ENCODE assay signal across 24 cellular contexts in the genomic region with DNA sequence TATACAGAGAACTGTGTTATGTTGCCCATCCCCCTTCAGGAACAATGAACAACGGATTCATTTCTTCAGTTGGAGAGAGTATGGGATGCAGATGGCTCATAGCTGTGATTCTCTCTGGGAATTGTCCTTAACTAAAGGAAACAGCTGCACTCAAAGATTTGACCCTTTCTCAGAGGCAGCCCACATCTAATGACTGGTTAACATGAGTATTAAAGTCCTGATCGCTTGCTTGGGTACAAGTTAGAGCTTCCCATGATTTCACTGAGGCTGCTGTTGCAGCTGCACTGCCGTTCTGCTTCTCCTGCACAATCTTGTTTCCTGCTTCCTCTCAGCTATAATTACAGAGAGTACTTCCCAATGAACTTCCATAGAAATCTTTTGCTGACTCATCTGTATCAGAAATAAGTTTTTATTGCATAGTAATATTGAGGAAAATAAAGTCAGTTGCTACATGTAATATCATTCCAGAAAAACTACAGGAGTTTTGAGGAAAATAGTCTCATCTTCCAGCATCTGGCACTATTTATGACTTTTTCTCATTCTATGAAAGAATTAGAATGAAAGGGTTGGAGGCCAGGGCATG. TPM values are rescaled to one million over a fixed set of nuclear protein-coding genes. Genes with fewer than 3 reads are reported as not detected.
DNase-seq lines count a peak whose midpoint lies in the region; ATAC-seq and TF ChIP-seq lines count a peak whose summit lies in the region.
"Had no signal": no experiment of that assay in that cellular context is flagged by ENCODE, and none has a peak within 500 bp of the region (broad histone marks: within the 10 kb centered on the region; RNA-seq: fewer than 3 reads in every experiment).

No MANE protein-coding gene starts in this region.

- no peaks in the 10 kb centered on the region for H3K4me1 ChIP-seq in transverse colon
- H3K4me1 ChIP-seq: ascending aorta, lower lobe of right lung had no signal

- ATAC-seq in Right ventricle myocardium superior (ENCODE audit: poor library complexity) (peak; percentile 59), left cardiac atrium (no peak), HG02970 (IDR thresholded peaks at IDR 0.05; ENCODE audit: low FRiP score, unreplicated experiment) (no peak)
- ATAC-seq: activated CD8-positive, alpha-beta T cell treated with anti-CD3 and anti-CD28 coated beads for 36 hours; lower lobe of right lung; stimulated activated memory B cell treated with anti-CD40 and anti-IgM and Interleukin-4, amounts not matched to agents 10 μg/mL and 1 μg/mL and 100 μg/mL, for 72 hours had no signal

- 32 to 41% methylated on average over 3 of the region's 3 CpGs for WGBS in transverse colon (ENCODE audit: low coverage in 1 of 2), 2 donors

- DNase-seq in Right ventricle myocardium superior (no peak), left cardiac atrium (no peak), SK-MEL-5 (ENCODE audit: low read depth, low spot score) (peak; percentile 9), glomerular endothelial cell (ENCODE audit: extremely low read depth, low read depth, low spot score) (peak; percentile 94), pulmonary artery endothelial cell (ENCODE audit: low read depth, low spot score) (peak; percentile 89), transverse colon (no peak), NCI-H1092 (lab: John Stamatoyannopoulos, UW) (no peak)
- DNase-seq: activated CD4-positive, CD25-positive, alpha-beta regulatory T cell treated with anti-CD3 and anti-CD28 coated beads, Interleukin-2, amount 50 U/mL, for 72 hours; activated CD8-positive, alpha-beta T cell treated with anti-CD3 and anti-CD28 coated beads for 36 hours; activated effector memory CD4-positive, alpha-beta T cell treated with Interleukin-2 at 50 U/mL for 16 hours; activated naive CD8-positive, alpha-beta T cell treated with anti-CD3 and anti-CD28 coated beads for 36 hours; foreskin melanocyte; H7; lower lobe of right lung; NCI-H2081; NCI-H510A treated with DMSO at 0.1 percent for 48 hours; NK-92 treated with Interleukin-12 subunit alpha and Interleukin-12 subunit beta, amount 100 ng/mL, for 24 hours; SIG-M5; stimulated activated CD4-positive, alpha-beta T cell treated with anti-CD3 and anti-CD28 coated beads, Interleukin-4, amount 100 ng/mL, for 1 hour; T-helper 1 cell had no signal

- no peak for TF ChIP-seq POLR2A in transverse colon (IDR thresholded peaks at IDR 0.05)

- H3K27ac ChIP-seq in transverse colon = no peak overlapping the region
- H3K27ac ChIP-seq: ascending aorta, HL-60, lower lobe of right lung had no signal

- no peak for TF ChIP-seq EP300 in transverse colon (IDR thresholded peaks at IDR 0.05; ENCODE audit: low read depth)

- intact Hi-C loops in Right ventricle myocardium superior (cut with DNase I) = no loop called here
- intact Hi-C loops in left cardiac atrium (cut with DNase I) = no loop called here
- intact Hi-C loops in transverse colon (cut with DNase I; ENCODE audit: low total_unique reads) = no loop called here

- H3K9me3 ChIP-seq in transverse colon = no peaks in the 10 kb centered on the region
- H3K9me3 ChIP-seq: ascending aorta, lower lobe of right lung had no signal

- no peaks in the 10 kb centered on the region for H3K27me3 ChIP-seq in transverse colon
- H3K27me3 ChIP-seq: ascending aorta had no signal

- in situ Hi-C loops in SK-MEL-5 (cut with HindIII; ENCODE audit: low pct_unique_long_range_greater_than_20kb, low sequenced_read_pairs) = no loop called here
- in situ Hi-C loops in transverse colon (cut with MboI; ENCODE audit: low pct_ligation_motif_present in 1 of 4, low pct_unique_long_range_greater_than_20kb in 1 of 4, low sequenced_read_pairs in 3 of 4) = no loop called here

- H3K36me3 ChIP-seq in transverse colon = no peaks in the 10 kb centered on the region
- H3K36me3 ChIP-seq: ascending aorta, lower lobe of right lung had no signal

- no peak overlapping the region for H3K4me3 ChIP-seq in transverse colon
- H3K4me3 ChIP-seq: ascending aorta, lower lobe of right lung had no signal

- TF ChIP-seq CTCF in transverse colon (IDR thresholded peaks at IDR 0.05) = no peak

RNA-seq across cellular contexts. Expression of a gene that starts 12.8 kb away (rescaled TPM):
- total RNA-seq in Right ventricle myocardium superior = 2.2 TPM
- 1 to 10 TPM; 1.8 to 6.4 TPM for total RNA-seq in left cardiac atrium
- 0.21 and 0.27 TPM in 2 replicates for total RNA-seq in SK-MEL-5 (2014; rRNA removed; shearing (Covaris generic))
- polyA plus RNA-seq in SK-MEL-5 (2015; cell fraction: cytosol; rRNA removed) = 0.64 and 0.67 TPM in 2 replicates
- 1.0 and 1.3 TPM in 2 replicates for polyA plus RNA-seq in SK-MEL-5 (2015; cell fraction: nucleus; rRNA removed)
- 9.3 and 10.0 TPM in 2 replicates for total RNA-seq in glomerular endothelial cell
- 0.11 and 0.33 TPM in 2 replicates for total RNA-seq in pulmonary artery endothelial cell
- total RNA-seq in transverse colon = 10 to 100 TPM; 13.1 to 35.8 (median 24.5) TPM
- total RNA-seq: activated CD8-positive, alpha-beta T cell treated with anti-CD3 and anti-CD28 coated beads for 36 hours; activated naive CD8-positive, alpha-beta T cell treated with anti-CD3 and anti-CD28 coated beads for 36 hours had no signal

Comparison
In these comparisons a context has a peak if more than half of its experiments do, and no peak if none do; other contexts are left out.
1. DNase-seq: peak in SK-MEL-5 (single experiment), glomerular endothelial cell (single experiment) and pulmonary artery endothelial cell (single experiment); none in Right ventricle myocardium superior (single experiment), left cardiac atrium (single experiment), transverse colon (single experiment) and NCI-H1092 (single experiment).